8 cellular contexts compared by ENCODE assay signal in the genomic region with DNA sequence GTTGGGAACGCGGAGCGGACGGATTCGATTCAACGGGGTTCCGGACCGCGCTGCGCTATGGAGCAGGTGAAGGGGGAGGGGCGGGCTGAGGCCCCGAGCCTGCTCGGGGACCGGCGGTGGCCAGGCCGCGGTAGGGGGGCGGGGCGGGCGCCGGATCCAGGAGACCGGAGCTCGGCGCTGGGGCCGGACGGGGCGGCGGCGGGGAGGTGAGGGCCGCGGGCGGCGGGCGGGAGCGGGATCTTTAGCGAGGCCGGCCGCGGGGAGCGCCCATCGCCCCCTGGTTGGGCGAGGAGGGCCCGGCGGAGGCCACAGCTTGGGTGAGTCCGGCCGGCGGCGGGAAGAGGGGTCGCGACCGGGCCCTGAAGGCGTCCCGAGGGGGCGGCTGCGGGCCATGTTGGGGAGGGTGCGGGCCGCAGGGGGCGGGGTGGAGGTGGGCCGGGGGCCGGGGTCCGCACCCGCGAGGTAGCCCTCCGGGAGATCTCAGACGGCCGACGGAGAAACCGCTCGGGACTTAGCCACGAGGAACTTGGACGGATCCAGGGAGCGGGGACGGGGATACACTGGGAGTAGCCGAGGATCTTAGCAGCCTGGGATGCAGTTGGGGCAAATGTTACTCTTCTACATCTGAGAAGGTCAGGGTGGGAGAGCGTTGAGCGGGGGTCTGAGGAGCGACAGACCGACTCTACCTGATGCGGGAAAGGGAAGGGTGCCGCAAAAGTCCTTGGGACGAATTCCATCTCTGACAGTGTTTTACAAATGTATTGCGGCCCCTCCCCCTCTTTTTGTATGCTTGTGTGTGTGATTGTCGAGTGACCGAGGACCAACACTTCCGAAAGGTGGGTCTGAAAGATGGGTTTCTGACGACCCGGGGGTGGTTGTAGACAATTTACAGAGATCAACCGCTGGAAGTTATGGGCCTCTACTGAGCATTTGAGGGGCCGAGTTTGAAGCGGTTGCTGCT. TPM values are rescaled to one million over a fixed set of nuclear protein-coding genes. Genes with fewer than 3 reads are reported as not detected.
DNase-seq lines count a peak whose midpoint lies in the region; ATAC-seq and TF ChIP-seq lines count a peak whose summit lies in the region.

No MANE protein-coding gene starts in this region.

- no peak overlapping the region for H3K4me3 ChIP-seq in DND-41 (ENCODE audit: low read depth in 1 of 2, low read length in 2 of 2)
- no peak overlapping the region for H3K4me3 ChIP-seq in HUES64 (ENCODE audit: low read length)

- peaks cover 32% of the 10 kb centered on the region for H3K4me1 ChIP-seq in DND-41 (ENCODE audit: insufficient read depth, low read length)
- peaks cover 9% of the 10 kb centered on the region for H3K4me1 ChIP-seq in HUES64 (ENCODE audit: insufficient read depth, low read length)

- H3K27ac ChIP-seq in DND-41 (ENCODE audit: low read length) (no peak overlapping the region), HUES64 (ENCODE audit: low read depth, low read length) (peak overlapping the region; percentile 70; the same call in 1 of the 2 replicates)

- H3K27ac Mint-ChIP-seq in activated naive CD4-positive, alpha-beta T cell treated with anti-CD3 and anti-CD28 coated beads, Interleukin-2, amount 10 ng/mL, durations not matched to agents 7 days and 5 days, result peak overlapping the region; percentile 99
- H3K27ac Mint-ChIP-seq in natural killer cell, result no peak overlapping the region

- peak overlapping the region; percentile 99 for H3K4me3 Mint-ChIP-seq in activated naive CD4-positive, alpha-beta T cell treated with anti-CD3 and anti-CD28 coated beads, Interleukin-2, amount 10 ng/mL, durations not matched to agents 7 days and 5 days
- H3K4me3 Mint-ChIP-seq in natural killer cell, result peak overlapping the region; percentile 98

- no peak overlapping the region for H3K4me2 ChIP-seq in DND-41 (ENCODE audit: insufficient read depth, low read length)

- CTCF ChIA-PET in activated naive CD4-positive, alpha-beta T cell treated with anti-CD3 and anti-CD28 coated beads, Interleukin-2, amount 10 ng/mL, durations not matched to agents 7 days and 5 days (lab: Charles Lee), result interaction anchor here (0.9 to 2.5 kb wide), 6 partner anchors 18 to 185 kb away, joined by 3 to 9 read pairs (median 4); a partner anchor contains a TSS

- WGBS in HUES64, result 1% methylated on average over 90 of the region's 90 CpGs

- peaks cover 22% of the 10 kb centered on the region for H3K79me2 ChIP-seq in DND-41 (ENCODE audit: insufficient read depth, low read length)

- peaks cover 21% of the 10 kb centered on the region for H4K20me1 ChIP-seq in DND-41 (ENCODE audit: insufficient read depth, low read length)

- H3K27me3 ChIP-seq in DND-41 (ENCODE audit: insufficient read depth, low read length, poor library complexity) (no peaks in the 10 kb centered on the region), HUES64 (ENCODE audit: insufficient read depth, low read length) (no peaks in the 10 kb centered on the region)

- H2AFZ ChIP-seq in DND-41 (ENCODE audit: low read depth, low read length), result no peak overlapping the region

- H3K9ac ChIP-seq in DND-41 (ENCODE audit: low read depth, low read length) (no peak overlapping the region), HUES64 (ENCODE audit: low read depth, low read length) (no peak overlapping the region)

- H3K36me3 ChIP-seq in DND-41 (ENCODE audit: insufficient read depth, low read length), result peaks cover 31% of the 10 kb centered on the region
- peaks cover 25% of the 10 kb centered on the region for H3K36me3 ChIP-seq in HUES64 (ENCODE audit: insufficient read depth, low read length)

- intact Hi-C loops in natural killer cell (cut with micrococcal nuclease), result loop anchor here (1.0 to 5.0 kb wide), 4 partner anchors 20 to 131 kb away; a partner anchor contains a TSS
- intact Hi-C loops in left cardiac atrium (cut with DNase I), result no loop called here

- no peaks in the 10 kb centered on the region for H3K9me3 Mint-ChIP-seq in activated naive CD4-positive, alpha-beta T cell treated with anti-CD3 and anti-CD28 coated beads, Interleukin-2, amount 10 ng/mL, durations not matched to agents 7 days and 5 days
- no peaks in the 10 kb centered on the region for H3K9me3 Mint-ChIP-seq in natural killer cell

- ATAC-seq in DND-41 (ENCODE audit: insufficient read depth, low read depth) (no peak), natural killer cell (no peak), esophagus mucosa (no peak), left cardiac atrium (no peak), HG03139 (IDR thresholded peaks at IDR 0.05; ENCODE audit: unreplicated experiment) (no peak), GM21381 (IDR thresholded peaks at IDR 0.05; ENCODE audit: unreplicated experiment) (no peak)

- H3K9me3 ChIP-seq in DND-41 (ENCODE audit: insufficient read depth, low read length, severe bottlenecking) (no peaks in the 10 kb centered on the region), HUES64 (ENCODE audit: insufficient read depth, low read depth, low read length) (no peaks in the 10 kb centered on the region)

- DNase-seq in DND-41, result peak; percentile 29
- DNase-seq in activated naive CD4-positive, alpha-beta T cell treated with anti-CD3 and anti-CD28 coated beads, Interleukin-2, amount 10 ng/mL, durations not matched to agents 7 days and 5 days, result peak; percentile 64
- no peak for DNase-seq in natural killer cell
- no peak for DNase-seq in left cardiac atrium

- H3K27me3 Mint-ChIP-seq in activated naive CD4-positive, alpha-beta T cell treated with anti-CD3 and anti-CD28 coated beads, Interleukin-2, amount 10 ng/mL, durations not matched to agents 7 days and 5 days, result no peaks in the 10 kb centered on the region
- H3K27me3 Mint-ChIP-seq in natural killer cell (ENCODE audit: low read depth in 2 of 2), result no peaks in the 10 kb centered on the region

- TF ChIP-seq CTCF in DND-41 (IDR thresholded peaks at IDR 0.05; ENCODE audit: borderline replicate concordance, extremely low read depth, low read length, poor library complexity, severe bottlenecking) (no peak), natural killer cell (IDR thresholded peaks at IDR 0.05) (no peak)

- peaks cover 48% of the 10 kb centered on the region for H3K4me1 Mint-ChIP-seq in activated naive CD4-positive, alpha-beta T cell treated with anti-CD3 and anti-CD28 coated beads, Interleukin-2, amount 10 ng/mL, durations not matched to agents 7 days and 5 days
- peaks cover 6 to 31% of the 10 kb centered on the region in 2 donors for H3K4me1 Mint-ChIP-seq in natural killer cell

- peaks cover 15% of the 10 kb centered on the region for H3K36me3 Mint-ChIP-seq in activated naive CD4-positive, alpha-beta T cell treated with anti-CD3 and anti-CD28 coated beads, Interleukin-2, amount 10 ng/mL, durations not matched to agents 7 days and 5 days
- H3K36me3 Mint-ChIP-seq in natural killer cell, result no peaks in the 10 kb centered on the region

RNA-seq across cellular contexts. Expression of a gene that starts 0.5 kb away (rescaled TPM):
- polyA plus RNA-seq in HUES64 (2013, experiment 1 of 2), result 262 TPM
- 239 TPM for polyA plus RNA-seq in HUES64 (2013, experiment 2 of 2)
- 100 to 1,000 TPM in 1 of 3 donors, 10 to 100 TPM in 2; 80.9 to 110 (median 85.1) TPM for total RNA-seq in natural killer cell
- total RNA-seq in esophagus mucosa, result 74.2 TPM
- total RNA-seq in left cardiac atrium, result 100 to 1,000 TPM; 102 to 125 TPM

RNA-seq across cellular contexts. Expression of a gene that starts 20.0 kb away (rescaled TPM):
- 0.90 TPM for polyA plus RNA-seq in HUES64 (2013, experiment 1 of 2)
- polyA plus RNA-seq in HUES64 (2013, experiment 2 of 2), result 0.63 TPM
- 100 to 1,000 TPM; 194 to 202 (median 196) TPM for total RNA-seq in natural killer cell
- 2.4 TPM for total RNA-seq in esophagus mucosa
- 10 to 100 TPM; 23.8 to 25.8 TPM for total RNA-seq in left cardiac atrium

RNA-seq across cellular contexts. Expression of a gene that starts 20.6 kb away (rescaled TPM):
- polyA plus RNA-seq in HUES64 (2013, experiment 1 of 2), result 5.2 TPM
- polyA plus RNA-seq in HUES64 (2013, experiment 2 of 2), result 16.1 TPM
- 1 to 10 TPM in 2 of 3 donors, under 1 TPM in 1; 0.73 to 3.3 (median 1.8) TPM for total RNA-seq in natural killer cell
- 22.9 TPM for total RNA-seq in esophagus mucosa
- 10 to 100 TPM; 37.9 to 48.0 TPM for total RNA-seq in left cardiac atrium

RNA-seq across cellular contexts. Expression of a gene that starts 39.5 kb away (rescaled TPM):
- 28.2 TPM for polyA plus RNA-seq in HUES64 (2013, experiment 1 of 2)
- polyA plus RNA-seq in HUES64 (2013, experiment 2 of 2), result 37.1 TPM
- total RNA-seq in natural killer cell (10 to 100 TPM; 22.7 to 30.8 (median 28.5) TPM), esophagus mucosa (25.1 TPM), left cardiac atrium (10 to 100 TPM; 59.6 to 61.2 TPM)

RNA-seq across cellular contexts. Expression of a gene that starts 39.6 kb away (rescaled TPM):
- 24.0 TPM for polyA plus RNA-seq in HUES64 (2013, experiment 1 of 2)
- 23.5 TPM for polyA plus RNA-seq in HUES64 (2013, experiment 2 of 2)
- total RNA-seq in natural killer cell (10 to 100 TPM; 59.1 to 79.1 (median 74.8) TPM), esophagus mucosa (59.9 TPM), left cardiac atrium (10 to 100 TPM; 58.8 to 82.0 TPM)

Comparison
In these comparisons a context has a peak if more than half of its experiments do, and no peak if none do; other contexts are left out.
1. DNase-seq: peak in DND-41 (single experiment) and activated naive CD4-positive, alpha-beta T cell treated with anti-CD3 and anti-CD28 coated beads, Interleukin-2, amount 10 ng/mL, durations not matched to agents 7 days and 5 days (single experiment); none in natural killer cell (single experiment) and left cardiac atrium (single experiment).
2. RNA of a gene that starts 20.0 kb away (total RNA-seq): 194 to 202 TPM in natural killer cell; 23.8 to 25.8 TPM in left cardiac atrium and 2.4 TPM in esophagus mucosa (single experiment); every median in the first group is over 4 times any median in the second.